In genomic region chr5:158133369-158133768, GRCh38 we compare ENCODE assay signal across 18 cellular contexts.
"Had no signal": no experiment of that assay in that cellular context is flagged by ENCODE, and none has a peak within 500 bp of the region (broad histone marks: within the 10 kb centered on the region; RNA-seq: fewer than 3 reads in every experiment).

No MANE protein-coding gene starts in this region.

- H3K9me3 ChIP-seq: pancreas, psoas muscle, right atrium auricular region, upper lobe of left lung had no signal

- H3K27me3 ChIP-seq: pancreas, right atrium auricular region, upper lobe of left lung had no signal

- ATAC-seq: activated naive CD4-positive, alpha-beta T cell treated with anti-CD3 and anti-CD28 coated beads, Interleukin-2, amount 50 U/mL, for 72 hours; esophagus mucosa; left cardiac atrium; pancreas; psoas muscle had no signal

- H3K36me3 ChIP-seq: pancreas, right atrium auricular region, upper lobe of left lung, WERI-Rb-1 had no signal

- H3K4me3 ChIP-seq: pancreas, psoas muscle, right atrium auricular region, upper lobe of left lung had no signal

- H3K4me1 ChIP-seq: pancreas, psoas muscle, right atrium auricular region, upper lobe of left lung had no signal

- DNase-seq: activated CD4-positive, CD25-positive, alpha-beta regulatory T cell treated with anti-CD3 and anti-CD28 coated beads, Interleukin-2, amount 50 U/mL, for 72 hours; activated T-cell treated with anti-CD3 and anti-CD28 coated beads, Interleukin-2, amount 50 U/mL, for 1 hour; aorta; caudate nucleus; dermis blood vessel endothelial cell; effector memory CD4-positive, alpha-beta T cell; islet precursor cell; left cardiac atrium; mesenchymal stem cell; pancreas; psoas muscle; stimulated activated CD4-positive, alpha-beta T cell treated with anti-CD3 and anti-CD28 coated beads, Interleukin-4, amount 100 ng/mL, for 24 hours; stimulated activated naive CD4-positive, alpha-beta T cell treated with Interleukin-2 at 50 U/mL for 16 hours; upper lobe of left lung; WERI-Rb-1 had no signal

- H3K27ac ChIP-seq: pancreas, psoas muscle, right atrium auricular region, upper lobe of left lung, WERI-Rb-1 had no signal
